23 cellular contexts compared by ENCODE assay signal in genomic region chr10:103703941-103704919, GRCh38.
DNase-seq lines count a peak whose midpoint lies in the region; ATAC-seq and TF ChIP-seq lines count a peak whose summit lies in the region.
"Had no signal": no experiment of that assay in that cellular context is flagged by ENCODE, and none has a peak within 500 bp of the region (broad histone marks: within the 10 kb centered on the region; RNA-seq: fewer than 3 reads in every experiment).

No MANE protein-coding gene starts in this region.

- H3K27me3 ChIP-seq in SK-N-SH (ENCODE audit: insufficient read depth) = no peaks in the 10 kb centered on the region
- H3K27me3 ChIP-seq: heart right ventricle, upper lobe of right lung had no signal

- H3F3A ChIP-seq in SK-N-SH (replicated peaks; ENCODE audit: insufficient read depth) = no peaks in the 10 kb centered on the region

- H4K20me1 ChIP-seq in SK-N-SH (ENCODE audit: insufficient read depth) = no peaks in the 10 kb centered on the region

- CTCF ChIA-PET in SK-N-SH (lab: Yijun Ruan, JAX) = interaction anchor here (1.1 to 8.0 kb wide), 11 partner anchors 9 to 184 kb away, joined by 3 to 52 read pairs (median 6); no protein-coding TSS in a partner anchor

- POLR2A ChIA-PET in SK-N-SH (lab: Yijun Ruan, JAX) = no interaction called here

- DNase-seq in SHP77 (lab: John Stamatoyannopoulos, UW) (peak; percentile 50 to 55), SHP77 treated with DMSO at 0.1 percent for 48 hours (lab: John Stamatoyannopoulos, UW) (no peak), NCI-H82 treated with DMSO at 0.1 percent for 48 hours (lab: John Stamatoyannopoulos, UW; ENCODE audit: unreplicated experiment) (peak; percentile 85), neural crest cell (ENCODE audit: low read depth, low spot score) (no peak), DMS114 treated with DMSO at 0.1 percent for 48 hours (lab: John Stamatoyannopoulos, UW; ENCODE audit: unreplicated experiment) (no peak), SK-N-SH (no peak)
- DNase-seq: activated B cell treated with CpG ODN at 0.5 μM for 24 hours; activated CD8-positive, alpha-beta memory T cell treated with anti-CD3 and anti-CD28 coated beads, Interleukin-2, amount 10 ng/mL, durations not matched to agents 7 days and 5 days; activated gamma-delta T cell treated with Interleukin-2 at 50 U/mL for 16 hours; anterior cingulate cortex; CD4-positive, CD25-positive, alpha-beta regulatory T cell; DMS79; H9; heart right ventricle; immature natural killer cell; NCI-H1048; nucleus accumbens; SIG-M5; upper lobe of right lung had no signal

- no peak for TF ChIP-seq RAD21 in SK-N-SH (IDR thresholded peaks at IDR 0.05; ENCODE audit: low read length)

- H3K9me3 ChIP-seq in SK-N-SH = no peaks in the 10 kb centered on the region
- H3K9me3 ChIP-seq: heart right ventricle, upper lobe of right lung had no signal

- H3K27ac Mint-ChIP-seq in neural crest cell (ENCODE audit: unreplicated experiment) = peak overlapping the region; percentile 19
- H3K27ac Mint-ChIP-seq: activated B cell treated with CpG ODN at 0.5 μM for 24 hours; activated CD8-positive, alpha-beta memory T cell treated with anti-CD3 and anti-CD28 coated beads, Interleukin-2, amount 10 ng/mL, durations not matched to agents 7 days and 5 days; immature natural killer cell had no signal

- no peaks in the 10 kb centered on the region for H3K36me3 ChIP-seq in SK-N-SH (replicated peaks in 1 of 2; ENCODE audit: control insufficient read depth in 1 of 2, insufficient read depth in 2 of 2, low read length in 1 of 2)
- H3K36me3 ChIP-seq: heart right ventricle, upper lobe of right lung had no signal

- H3K9ac ChIP-seq in SK-N-SH = no peak overlapping the region
- H3K9ac ChIP-seq: KMS-11 had no signal

- peaks cover 5% of the 10 kb centered on the region for H3K36me3 Mint-ChIP-seq in neural crest cell (ENCODE audit: low read depth)
- H3K36me3 Mint-ChIP-seq: activated CD8-positive, alpha-beta memory T cell treated with anti-CD3 and anti-CD28 coated beads, Interleukin-2, amount 10 ng/mL, durations not matched to agents 7 days and 5 days; CD4-positive, CD25-positive, alpha-beta regulatory T cell; immature natural killer cell had no signal

- H3K4me1 ChIP-seq in SK-N-SH (ENCODE audit: control insufficient read depth in 1 of 2, insufficient read depth in 2 of 2, low read depth in 1 of 2, low read length in 1 of 2) = peaks cover 4 to 28% of the 10 kb centered on the region in 2 experiments; a peak in 2 of 4 replicates
- H3K4me1 ChIP-seq: upper lobe of right lung had no signal

- ATAC-seq in GM18907 (IDR thresholded peaks at IDR 0.05; ENCODE audit: unreplicated experiment) (peak; percentile 45), GM19035 (IDR thresholded peaks at IDR 0.05; ENCODE audit: unreplicated experiment) (no peak)
- ATAC-seq: activated CD8-positive, alpha-beta memory T cell treated with anti-CD3 and anti-CD28 coated beads, Interleukin-2, amount 10 ng/mL, durations not matched to agents 7 days and 5 days; upper lobe of right lung had no signal

- WGBS in SK-N-SH (ENCODE audit: low lambda C conversion rate) = 82% methylated on average over 8 of the region's 13 CpGs

- no peak overlapping the region for H2AFZ ChIP-seq in SK-N-SH (ENCODE audit: low read depth)

- peaks cover 25% of the 10 kb centered on the region for H3K4me1 Mint-ChIP-seq in neural crest cell
- H3K4me1 Mint-ChIP-seq: activated B cell treated with CpG ODN at 0.5 μM for 24 hours; CD4-positive, CD25-positive, alpha-beta regulatory T cell; central memory CD8-positive, alpha-beta T cell; immature natural killer cell had no signal

- peaks cover 3% of the 10 kb centered on the region for H3K9me3 Mint-ChIP-seq in neural crest cell
- H3K9me3 Mint-ChIP-seq: activated B cell treated with CpG ODN at 0.5 μM for 24 hours; CD4-positive, CD25-positive, alpha-beta regulatory T cell; central memory CD8-positive, alpha-beta T cell; H9; immature natural killer cell had no signal

- no peaks in the 10 kb centered on the region for H3K9me2 ChIP-seq in SK-N-SH

- H3K4me2 ChIP-seq in SK-N-SH = no peak overlapping the region
- H3K4me2 ChIP-seq: KMS-11 had no signal

- no peaks in the 10 kb centered on the region for H3K79me2 ChIP-seq in SK-N-SH (ENCODE audit: insufficient read depth)

- no peak overlapping the region for H3K4me3 ChIP-seq in SK-N-SH (ENCODE audit: low read depth in 2 of 2, low read length in 1 of 2)
- H3K4me3 ChIP-seq: heart right ventricle, upper lobe of right lung had no signal

- TF ChIP-seq EP300 in SK-N-SH (IDR thresholded peaks at IDR 0.05; ENCODE audit: borderline replicate concordance in 1 of 2, low read depth in 1 of 2, low read length in 1 of 2) = no peak

- TF ChIP-seq CTCF in neural crest cell (conservative IDR thresholded peaks at IDR 0.05) (no peak), SK-N-SH (IDR thresholded peaks at IDR 0.05) (no peak)

- no peak overlapping the region for H3K4me3 Mint-ChIP-seq in neural crest cell
- H3K4me3 Mint-ChIP-seq: activated B cell treated with CpG ODN at 0.5 μM for 24 hours; activated CD8-positive, alpha-beta memory T cell treated with anti-CD3 and anti-CD28 coated beads, Interleukin-2, amount 10 ng/mL, durations not matched to agents 7 days and 5 days; CD4-positive, CD25-positive, alpha-beta regulatory T cell; central memory CD8-positive, alpha-beta T cell; H9; immature natural killer cell had no signal

- H3K27me3 Mint-ChIP-seq in neural crest cell (ENCODE audit: low read depth) = no peaks in the 10 kb centered on the region
- H3K27me3 Mint-ChIP-seq: activated B cell treated with CpG ODN at 0.5 μM for 24 hours; activated CD8-positive, alpha-beta memory T cell treated with anti-CD3 and anti-CD28 coated beads, Interleukin-2, amount 10 ng/mL, durations not matched to agents 7 days and 5 days; CD4-positive, CD25-positive, alpha-beta regulatory T cell; central memory CD8-positive, alpha-beta T cell had no signal

- peak overlapping the region in 1 of 2 experiments; percentile 45; a peak in 1 of 4 replicates for H3K27ac ChIP-seq in SK-N-SH (ENCODE audit: low read depth in 2 of 2, low read length in 1 of 2)
- H3K27ac ChIP-seq: heart right ventricle, KMS-11, upper lobe of right lung had no signal

TF ChIP-seq in SK-N-SH, 30 proteins besides CTCF, POLR2A, EP300 and RAD21:
- TF ChIP-seq, protein P1, sequence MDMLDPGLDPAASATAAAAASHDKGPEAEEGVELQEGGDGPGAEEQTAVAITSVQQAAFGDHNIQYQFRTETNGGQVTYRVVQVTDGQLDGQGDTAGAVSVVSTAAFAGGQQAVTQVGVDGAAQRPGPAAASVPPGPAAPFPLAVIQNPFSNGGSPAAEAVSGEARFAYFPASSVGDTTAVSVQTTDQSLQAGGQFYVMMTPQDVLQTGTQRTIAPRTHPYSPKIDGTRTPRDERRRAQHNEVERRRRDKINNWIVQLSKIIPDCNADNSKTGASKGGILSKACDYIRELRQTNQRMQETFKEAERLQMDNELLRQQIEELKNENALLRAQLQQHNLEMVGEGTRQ (IDR thresholded peaks at IDR 0.05; ENCODE audit: borderline replicate concordance, low read depth, low read length) = no peak
- TF ChIP-seq FOXM1 (IDR thresholded peaks at IDR 0.05; ENCODE audit: low read depth) = no peak
- no peak for TF ChIP-seq TAF1 (IDR thresholded peaks at IDR 0.05; ENCODE audit: borderline replicate concordance, low read depth, low read length)
- TF ChIP-seq ELF1 (IDR thresholded peaks at IDR 0.05) = no peak
- TF ChIP-seq, protein P2, sequence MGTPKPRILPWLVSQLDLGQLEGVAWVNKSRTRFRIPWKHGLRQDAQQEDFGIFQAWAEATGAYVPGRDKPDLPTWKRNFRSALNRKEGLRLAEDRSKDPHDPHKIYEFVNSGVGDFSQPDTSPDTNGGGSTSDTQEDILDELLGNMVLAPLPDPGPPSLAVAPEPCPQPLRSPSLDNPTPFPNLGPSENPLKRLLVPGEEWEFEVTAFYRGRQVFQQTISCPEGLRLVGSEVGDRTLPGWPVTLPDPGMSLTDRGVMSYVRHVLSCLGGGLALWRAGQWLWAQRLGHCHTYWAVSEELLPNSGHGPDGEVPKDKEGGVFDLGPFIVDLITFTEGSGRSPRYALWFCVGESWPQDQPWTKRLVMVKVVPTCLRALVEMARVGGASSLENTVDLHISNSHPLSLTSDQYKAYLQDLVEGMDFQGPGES (IDR thresholded peaks at IDR 0.05; ENCODE audit: low read depth, low read length) = no peak
- no peak for TF ChIP-seq MEF2A (IDR thresholded peaks at IDR 0.05; ENCODE audit: borderline replicate concordance, low read depth)
- TF ChIP-seq, protein P3, sequence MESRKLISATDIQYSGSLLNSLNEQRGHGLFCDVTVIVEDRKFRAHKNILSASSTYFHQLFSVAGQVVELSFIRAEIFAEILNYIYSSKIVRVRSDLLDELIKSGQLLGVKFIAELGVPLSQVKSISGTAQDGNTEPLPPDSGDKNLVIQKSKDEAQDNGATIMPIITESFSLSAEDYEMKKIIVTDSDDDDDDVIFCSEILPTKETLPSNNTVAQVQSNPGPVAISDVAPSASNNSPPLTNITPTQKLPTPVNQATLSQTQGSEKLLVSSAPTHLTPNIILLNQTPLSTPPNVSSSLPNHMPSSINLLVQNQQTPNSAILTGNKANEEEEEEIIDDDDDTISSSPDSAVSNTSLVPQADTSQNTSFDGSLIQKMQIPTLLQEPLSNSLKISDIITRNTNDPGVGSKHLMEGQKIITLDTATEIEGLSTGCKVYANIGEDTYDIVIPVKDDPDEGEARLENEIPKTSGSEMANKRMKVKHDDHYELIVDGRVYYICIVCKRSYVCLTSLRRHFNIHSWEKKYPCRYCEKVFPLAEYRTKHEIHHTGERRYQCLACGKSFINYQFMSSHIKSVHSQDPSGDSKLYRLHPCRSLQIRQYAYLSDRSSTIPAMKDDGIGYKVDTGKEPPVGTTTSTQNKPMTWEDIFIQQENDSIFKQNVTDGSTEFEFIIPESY (IDR thresholded peaks at IDR 0.05; ENCODE audit: borderline replicate concordance, low read depth) = no peak
- no peak for TF ChIP-seq EZH2phosphoT487 (IDR thresholded peaks at IDR 0.05; ENCODE audit: borderline replicate concordance, low read depth)
TF ChIP-seq in SK-N-SH: peak in this region for 0.

Comparison
In these comparisons a context has a peak if more than half of its experiments do, and no peak if none do; other contexts are left out.
1. DNase-seq: peak in SHP77 (2 of 2) and NCI-H82 treated with DMSO at 0.1 percent for 48 hours (single experiment); none in SHP77 treated with DMSO at 0.1 percent for 48 hours (single experiment), neural crest cell (single experiment), DMS114 treated with DMSO at 0.1 percent for 48 hours (single experiment) and SK-N-SH (single experiment).